ENCODE assay signal across 9 cellular contexts in the genomic region with DNA sequence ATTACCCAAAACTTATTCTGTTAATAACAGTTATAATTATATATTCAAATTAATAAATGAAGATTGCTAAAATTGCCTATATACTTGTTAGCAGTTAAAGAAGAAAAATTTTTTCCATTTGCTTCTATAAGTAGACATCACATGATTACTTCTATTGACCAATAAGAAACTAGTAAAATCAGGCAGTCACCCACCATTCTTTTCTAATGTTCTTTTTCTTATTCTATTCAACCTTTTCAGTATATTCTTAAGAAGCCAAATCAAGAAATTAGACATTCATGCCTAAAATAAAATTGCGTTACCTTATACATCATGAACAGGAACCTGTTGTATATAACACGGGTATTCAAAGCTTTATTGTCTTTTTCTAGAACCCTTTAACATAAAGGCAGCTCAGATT.
DNase-seq lines count a peak whose midpoint lies in the region; ATAC-seq lines count a peak whose summit lies in the region.
"Had no signal": no experiment of that assay in that cellular context is flagged by ENCODE, and none has a peak within 500 bp of the region (broad histone marks: within the 10 kb centered on the region; RNA-seq: fewer than 3 reads in every experiment).

No MANE protein-coding gene starts in this region.

- H3K4me3 ChIP-seq in thymus (ENCODE audit: low read length), result peak overlapping the region; percentile 54

- WGBS in thymus, result 14% methylated on average over 2 of the region's 2 CpGs

- H3K4me1 ChIP-seq in thymus (ENCODE audit: control insufficient read depth, insufficient read depth, low read length), result peaks cover 4% of the 10 kb centered on the region

- peak overlapping the region; percentile 88 for H3K4me3 Mint-ChIP-seq in activated CD4-positive, alpha-beta T cell treated with anti-CD3 and anti-CD28 coated beads, Interleukin-2, amount 10 ng/mL, durations not matched to agents 7 days and 5 days
- peak overlapping the region; percentile 90 for H3K4me3 Mint-ChIP-seq in activated naive CD8-positive, alpha-beta T cell treated with anti-CD3 and anti-CD28 coated beads for 36 hours

- H3K36me3 Mint-ChIP-seq in activated CD4-positive, alpha-beta T cell treated with anti-CD3 and anti-CD28 coated beads, Interleukin-2, amount 10 ng/mL, durations not matched to agents 7 days and 5 days (ENCODE audit: low read depth), result peaks cover 22% of the 10 kb centered on the region
- peaks cover 42% of the 10 kb centered on the region for H3K36me3 Mint-ChIP-seq in activated naive CD8-positive, alpha-beta T cell treated with anti-CD3 and anti-CD28 coated beads for 36 hours

- no peaks in the 10 kb centered on the region for H3K36me3 ChIP-seq in thymus (ENCODE audit: control insufficient read depth, insufficient read depth)

- CTCF ChIA-PET in activated CD4-positive, alpha-beta T cell treated with anti-CD3 and anti-CD28 coated beads, Interleukin-2, amount 10 ng/mL, durations not matched to agents 7 days and 5 days (lab: Charles Lee), result interaction anchor here (1.1 to 1.5 kb wide), 3 partner anchors 9 to 33 kb away, joined by 3 to 4 read pairs (median 3); no protein-coding TSS in a partner anchor

- intact Hi-C loops in sciatic nerve (cut with DNase I), result no loop called here

- no peak for DNase-seq in activated CD4-positive, alpha-beta T cell treated with anti-CD3 and anti-CD28 coated beads, Interleukin-2, amount 10 ng/mL, durations not matched to agents 7 days and 5 days
- no peak for DNase-seq in activated CD4-positive, alpha-beta T cell treated with anti-CD3 and anti-CD28 coated beads for 1 hour
- no peak for DNase-seq in activated naive CD8-positive, alpha-beta T cell treated with anti-CD3 and anti-CD28 coated beads for 36 hours
- DNase-seq in left kidney (ENCODE audit: low read depth, low spot score), result peak; percentile 24
- no peak for DNase-seq in sciatic nerve (ENCODE audit: low spot score)
- no peak for DNase-seq in iPS-NIHi7 (ENCODE audit: extremely low spot score)
- DNase-seq: DMS153 had no signal

- no peak for ATAC-seq in sciatic nerve
- ATAC-seq in GM21786 (IDR thresholded peaks at IDR 0.05; ENCODE audit: unreplicated experiment), result no peak

- POLR2A ChIA-PET in activated CD4-positive, alpha-beta T cell treated with anti-CD3 and anti-CD28 coated beads, Interleukin-2, amount 10 ng/mL, durations not matched to agents 7 days and 5 days (lab: Charles Lee), result no interaction called here

- peak overlapping the region; percentile 95 for H3K27ac Mint-ChIP-seq in activated CD4-positive, alpha-beta T cell treated with anti-CD3 and anti-CD28 coated beads, Interleukin-2, amount 10 ng/mL, durations not matched to agents 7 days and 5 days
- H3K27ac Mint-ChIP-seq in activated naive CD8-positive, alpha-beta T cell treated with anti-CD3 and anti-CD28 coated beads for 36 hours, result peak overlapping the region; percentile 92

- H3K9me3 Mint-ChIP-seq in activated CD4-positive, alpha-beta T cell treated with anti-CD3 and anti-CD28 coated beads, Interleukin-2, amount 10 ng/mL, durations not matched to agents 7 days and 5 days, result no peaks in the 10 kb centered on the region
- no peaks in the 10 kb centered on the region for H3K9me3 Mint-ChIP-seq in activated naive CD8-positive, alpha-beta T cell treated with anti-CD3 and anti-CD28 coated beads for 36 hours

- H3K27ac ChIP-seq in thymus (ENCODE audit: low read depth), result no peak overlapping the region

- H3K27me3 Mint-ChIP-seq in activated CD4-positive, alpha-beta T cell treated with anti-CD3 and anti-CD28 coated beads, Interleukin-2, amount 10 ng/mL, durations not matched to agents 7 days and 5 days, result no peaks in the 10 kb centered on the region
- H3K27me3 Mint-ChIP-seq in activated naive CD8-positive, alpha-beta T cell treated with anti-CD3 and anti-CD28 coated beads for 36 hours, result no peaks in the 10 kb centered on the region

- H3K27me3 ChIP-seq in thymus (ENCODE audit: control insufficient read depth, insufficient read depth), result no peaks in the 10 kb centered on the region

- H3K4me1 Mint-ChIP-seq in activated CD4-positive, alpha-beta T cell treated with anti-CD3 and anti-CD28 coated beads, Interleukin-2, amount 10 ng/mL, durations not matched to agents 7 days and 5 days, result peaks cover 63% of the 10 kb centered on the region
- H3K4me1 Mint-ChIP-seq in activated naive CD8-positive, alpha-beta T cell treated with anti-CD3 and anti-CD28 coated beads for 36 hours, result peaks cover 39% of the 10 kb centered on the region

- no peaks in the 10 kb centered on the region for H3K9me3 ChIP-seq in thymus (ENCODE audit: control insufficient read depth)
